8 cellular contexts compared by ENCODE assay signal in the genomic region with DNA sequence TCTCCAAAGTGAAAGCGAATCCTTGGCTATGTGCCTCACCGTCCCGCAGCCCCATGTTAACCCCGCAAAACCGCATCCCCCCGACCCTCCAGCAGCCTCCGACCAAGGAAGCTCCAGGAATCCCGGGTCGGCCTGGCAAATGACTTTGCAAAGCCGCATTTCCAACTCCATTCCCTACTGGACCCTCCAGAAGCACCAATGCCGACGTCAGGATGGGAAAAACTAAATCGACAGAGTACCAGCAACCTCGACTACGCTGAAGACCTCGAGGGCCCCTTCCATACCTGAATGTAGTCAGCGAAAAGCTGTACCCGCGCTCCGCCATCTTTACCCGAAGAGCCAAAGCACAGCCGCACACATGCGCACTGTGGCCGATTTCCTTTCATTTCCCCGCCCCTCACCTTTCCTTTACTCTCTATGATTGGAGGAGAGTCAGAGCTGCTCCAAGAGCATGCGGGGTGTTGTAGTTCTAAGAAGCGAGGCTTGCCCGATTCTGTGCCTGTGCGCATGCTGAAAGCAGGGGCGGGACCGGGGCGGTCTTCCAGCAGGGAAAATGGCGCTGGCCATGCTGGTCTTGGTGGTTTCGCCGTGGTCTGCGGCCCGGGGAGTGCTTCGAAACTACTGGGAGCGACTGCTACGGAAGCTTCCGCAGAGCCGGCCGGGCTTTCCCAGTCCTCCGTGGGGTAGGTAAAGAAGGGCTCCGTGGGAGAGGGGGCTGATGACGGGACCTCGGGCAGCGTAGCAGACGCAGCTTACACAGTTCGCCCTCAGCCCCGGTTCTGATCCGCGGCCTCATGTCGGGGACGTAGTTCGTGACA. TPM values are rescaled to one million over a fixed set of nuclear protein-coding genes. Genes with fewer than 3 reads are reported as not detected.
DNase-seq lines count a peak whose midpoint lies in the region; ATAC-seq, FAIRE-seq and TF ChIP-seq lines count a peak whose summit lies in the region.

Gene MRPL32, plus strand, starts transcription at position 543 of the 818 bp plus-strand sequence. Its CDS starts 11 bp downstream, at position 554.
Gene PSMA2, minus strand, starts transcription at position 341 of the 818 bp plus-strand sequence. Its CDS starts 16 bp downstream, at position 325.

- no peak for TF ChIP-seq EP300 in esophagus muscularis mucosa (IDR thresholded peaks at IDR 0.05)

- no peaks in the 10 kb centered on the region for H3K9me3 ChIP-seq in KOPT-K1 (ENCODE audit: insufficient read depth, low read length, poor library complexity, severe bottlenecking)
- H3K9me3 ChIP-seq in esophagus muscularis mucosa: no peaks in the 10 kb centered on the region
- H3K9me3 ChIP-seq in muscle layer of duodenum (ENCODE audit: control insufficient read depth in 1 of 2, low read length in 2 of 2): no peaks in the 10 kb centered on the region

- peaks cover 7 to 21% of the 10 kb centered on the region in 2 donors for H3K36me3 Mint-ChIP-seq in activated T-cell treated with anti-CD3 and anti-CD28 coated beads, Interleukin-2, amount 50 U/mL, for 72 hours (ENCODE audit: insufficient read depth in 2 of 2)

- H3K27ac Mint-ChIP-seq in activated T-cell treated with anti-CD3 and anti-CD28 coated beads, Interleukin-2, amount 50 U/mL, for 72 hours: peak within 1 kb of the TSS; percentile 97

- peaks cover 46 to 63% (median 54%) of the 10 kb centered on the region in 4 donors for H3K4me1 ChIP-seq in esophagus muscularis mucosa
- H3K4me1 ChIP-seq in muscle layer of duodenum (ENCODE audit: control insufficient read depth in 1 of 2, insufficient read depth in 2 of 2, low read length in 2 of 2): peaks cover 25 to 45% of the 10 kb centered on the region in 2 donors

- H3K9me3 Mint-ChIP-seq in activated T-cell treated with anti-CD3 and anti-CD28 coated beads, Interleukin-2, amount 50 U/mL, for 72 hours: no peaks in the 10 kb centered on the region

- no peaks in the 10 kb centered on the region for H3K27me3 Mint-ChIP-seq in activated T-cell treated with anti-CD3 and anti-CD28 coated beads, Interleukin-2, amount 50 U/mL, for 72 hours (ENCODE audit: low read depth)

- intact Hi-C loops in esophagus muscularis mucosa (cut with DNase I): loop anchor here (10.0 kb wide), 1 partner anchor 793 kb away; the partner anchor contains the start of gene COA1

- peaks cover 65% of the 10 kb centered on the region for H3K4me1 Mint-ChIP-seq in activated T-cell treated with anti-CD3 and anti-CD28 coated beads, Interleukin-2, amount 50 U/mL, for 72 hours (ENCODE audit: low read depth)

- H3K36me3 ChIP-seq in KOPT-K1 (ENCODE audit: insufficient read depth, low read length) (peaks cover 35% of the 10 kb centered on the region), esophagus muscularis mucosa (peaks cover 15 to 26% (median 19%) of the 10 kb centered on the region in 4 donors), muscle layer of duodenum (ENCODE audit: control insufficient read depth in 1 of 2, insufficient read depth in 2 of 2, low read length in 2 of 2) (peaks cover 13 to 16% of the 10 kb centered on the region in 2 donors)

- peak; percentile 4 for TF ChIP-seq POLR2A in esophagus muscularis mucosa (IDR thresholded peaks at IDR 0.05; ENCODE audit: low read depth)

- H3K27ac ChIP-seq in KOPT-K1 (ENCODE audit: low read depth, low read length, poor library complexity, severe bottlenecking): peak within 1 kb of the TSS; percentile 89
- peak within 1 kb of the TSS; percentile 78 to 90 (median 83) for H3K27ac ChIP-seq in esophagus muscularis mucosa (replicated peaks in 1 of 4)
- H3K27ac ChIP-seq in muscle layer of duodenum (ENCODE audit: low read length): peak within 1 kb of the TSS; percentile 91

- no peak for TF ChIP-seq CTCF in esophagus muscularis mucosa (IDR thresholded peaks at IDR 0.05)

- peak; percentile 99 for DNase-seq in DMS79 (lab: John Stamatoyannopoulos, UW)
- peak; percentile 98 for DNase-seq in RCC 7860 (ENCODE audit: low spot score)
- peak; percentile 94 to 95 for DNase-seq in activated T-cell treated with anti-CD3 and anti-CD28 coated beads, Interleukin-2, amount 50 U/mL, for 72 hours
- peak; percentile 98 for DNase-seq in esophagus muscularis mucosa (ENCODE audit: extremely low spot score)
- peak; percentile 93 to 95 for DNase-seq in stimulated activated CD8-positive, alpha-beta memory T cell treated with anti-CD3 and anti-CD28 coated beads, Interleukin-7, amount 100 ng/mL, for 4 hours (ENCODE audit: low read depth in 2 of 2)

- peak; percentile 99 for ATAC-seq in GM21786 (IDR thresholded peaks at IDR 0.05; ENCODE audit: unreplicated experiment)
- ATAC-seq in activated T-cell treated with anti-CD3 and anti-CD28 coated beads, Interleukin-2, amount 50 U/mL, for 72 hours (replicated peaks in 1 of 2): peak; percentile 99 to 100

- H3K27me3 ChIP-seq in esophagus muscularis mucosa (no peaks in the 10 kb centered on the region), muscle layer of duodenum (ENCODE audit: low read depth, low read length) (no peaks in the 10 kb centered on the region)

- peak within 1 kb of the TSS; percentile 96 to 100 for H3K4me3 Mint-ChIP-seq in activated T-cell treated with anti-CD3 and anti-CD28 coated beads, Interleukin-2, amount 50 U/mL, for 72 hours

- FAIRE-seq in RCC 7860 (lab: Jason Lieb, UNC): peak; percentile 95

- H3K4me3 ChIP-seq in esophagus muscularis mucosa (peak within 1 kb of the TSS; percentile 68 to 88 (median 71)), muscle layer of duodenum (ENCODE audit: low read depth in 1 of 2, low read length in 2 of 2) (peak within 1 kb of the TSS; percentile 89 to 96)

- WGBS in esophagus muscularis mucosa: under 1% methylated on average over 54 of the region's 56 CpGs

RNA-seq across cellular contexts. Expression of gene MRPL32, which starts in this region (rescaled TPM):
- 10 to 100 TPM; 64.5 to 66.6 TPM for total RNA-seq in activated T-cell treated with anti-CD3 and anti-CD28 coated beads, Interleukin-2, amount 50 U/mL, for 72 hours
- 10 to 100 TPM; 40.5 to 63.3 (median 45.8) TPM for total RNA-seq in esophagus muscularis mucosa

RNA-seq across cellular contexts. Expression of gene PSMA2, which starts in this region (rescaled TPM):
- total RNA-seq in activated T-cell treated with anti-CD3 and anti-CD28 coated beads, Interleukin-2, amount 50 U/mL, for 72 hours: 100 to 1,000 TPM; 107 to 124 TPM
- total RNA-seq in esophagus muscularis mucosa: 10 to 100 TPM; 29.7 to 73.5 (median 57.7) TPM

Comparison
In these comparisons a context has a peak if more than half of its experiments do, and no peak if none do; other contexts are left out.
1. Peak in every context shown above with its lines: DNase-seq, ATAC-seq, H3K4me3 ChIP-seq and H3K27ac ChIP-seq.